In genomic region chr1:153735090-153735420, GRCh38 we compare ENCODE assay signal across 26 cellular contexts. TPM values are rescaled to one million over a fixed set of nuclear protein-coding genes. Genes with fewer than 3 reads are reported as not detected.
DNase-seq lines count a peak whose midpoint lies in the region; TF ChIP-seq lines count a peak whose summit lies in the region.
"Had no signal": no experiment of that assay in that cellular context is flagged by ENCODE, and none has a peak within 500 bp of the region (broad histone marks: within the 10 kb centered on the region; RNA-seq: fewer than 3 reads in every experiment).

No MANE protein-coding gene starts in this region.

- peaks cover under 1 to 10% of the 10 kb centered on the region in 2 donors for H3K36me3 ChIP-seq in ascending aorta
- H3K36me3 ChIP-seq: uterus had no signal

- H3K27me3 Mint-ChIP-seq in nephron (ENCODE audit: low read depth) (no peaks in the 10 kb centered on the region), type B pancreatic cell (no peaks in the 10 kb centered on the region)
- no peaks in the 10 kb centered on the region for H3K27me3 Mint-ChIP-seq in activated naive CD8-positive, alpha-beta T cell treated with anti-CD3 and anti-CD28 coated beads for 36 hours
- H3K27me3 Mint-ChIP-seq: activated CD4-positive, alpha-beta T cell treated with anti-CD3 and anti-CD28 coated beads, Interleukin-2, amount 10 ng/mL, durations not matched to agents 24 days and 14 days; activated naive CD4-positive, alpha-beta T cell treated with anti-CD3 and anti-CD28 coated beads, Interleukin-2, amount 50 U/mL, for 24 hours; CD4-positive, CD25-positive, alpha-beta regulatory T cell; naive B cell had no signal

- no peak overlapping the region for H3K4me3 Mint-ChIP-seq in nephron
- no peak overlapping the region for H3K4me3 Mint-ChIP-seq in type B pancreatic cell
- no peak overlapping the region for H3K4me3 Mint-ChIP-seq in activated naive CD8-positive, alpha-beta T cell treated with anti-CD3 and anti-CD28 coated beads for 36 hours
- H3K4me3 Mint-ChIP-seq: activated CD4-positive, alpha-beta T cell treated with anti-CD3 and anti-CD28 coated beads, Interleukin-2, amount 10 ng/mL, durations not matched to agents 24 days and 14 days; activated naive CD4-positive, alpha-beta T cell treated with anti-CD3 and anti-CD28 coated beads, Interleukin-2, amount 50 U/mL, for 24 hours; CD4-positive, CD25-positive, alpha-beta regulatory T cell; naive B cell; stimulated activated effector memory CD8-positive, alpha-beta T cell treated with anti-CD3 and anti-CD28 coated beads, Interleukin-12 subunit alpha, Interleukin-12 subunit beta, amount 100 ng/mL, for 72 hours had no signal

- H3K36me3 Mint-ChIP-seq in nephron (ENCODE audit: low read depth), result peaks cover 28% of the 10 kb centered on the region
- peaks cover 6% of the 10 kb centered on the region for H3K36me3 Mint-ChIP-seq in type B pancreatic cell
- H3K36me3 Mint-ChIP-seq in activated naive CD8-positive, alpha-beta T cell treated with anti-CD3 and anti-CD28 coated beads for 36 hours, result peaks cover 13% of the 10 kb centered on the region
- H3K36me3 Mint-ChIP-seq: CD4-positive, CD25-positive, alpha-beta regulatory T cell had no signal

- peak overlapping the region; percentile 57 to 64 for H3K27ac ChIP-seq in ascending aorta
- H3K27ac ChIP-seq: epithelial cell of prostate, uterus had no signal

- H3K4me1 ChIP-seq in ascending aorta, result peaks cover 4 to 41% of the 10 kb centered on the region in 2 donors

- H3K27me3 ChIP-seq in ascending aorta, result no peaks in the 10 kb centered on the region
- H3K27me3 ChIP-seq: uterus had no signal

- intact Hi-C loops in ascending aorta (cut with DNase I), result no loop called here

- DNase-seq in NCI-H82 (lab: John Stamatoyannopoulos, UW) (peak; percentile 33), NCI-H82 treated with DMSO at 0.1 percent for 48 hours (lab: John Stamatoyannopoulos, UW; ENCODE audit: unreplicated experiment) (no peak), ascending aorta (ENCODE audit: low spot score in 2 of 2) (no peak), type B pancreatic cell (ENCODE audit: extremely low spot score, unreplicated experiment) (no peak), cerebellar nuclear complex (lab: John Stamatoyannopoulos, UW) (no peak), dermis blood vessel endothelial cell (no peak)
- no peak for DNase-seq in activated naive CD8-positive, alpha-beta T cell treated with anti-CD3 and anti-CD28 coated beads for 36 hours
- DNase-seq: 8988T; activated CD4-positive, alpha-beta T cell treated with anti-CD3 and anti-CD28 coated beads, Interleukin-2, amount 10 ng/mL, durations not matched to agents 24 days and 14 days; activated CD8-positive, alpha-beta memory T cell treated with anti-CD3 and anti-CD28 coated beads for 24 hours; activated T-cell treated with anti-CD3 and anti-CD28 coated beads for 4 hours; anterior cingulate cortex; CD4-positive, CD25-positive, alpha-beta regulatory T cell; effector CD8-positive, alpha-beta T cell; naive B cell; NCI-H1930; SHP77 treated with DMSO at 0.1 percent for 48 hours; uterus had no signal

- H3K4me3 ChIP-seq in ascending aorta, result no peak overlapping the region
- H3K4me3 ChIP-seq: K562, uterus had no signal

- no peak for TF ChIP-seq CTCF in ascending aorta (IDR thresholded peaks at IDR 0.05)
- TF ChIP-seq CTCF in nephron (IDR thresholded peaks at IDR 0.05; ENCODE audit: unreplicated experiment in 3 of 3), result no peak
- TF ChIP-seq CTCF in type B pancreatic cell (conservative IDR thresholded peaks at IDR 0.05), result no peak

- H3K27ac Mint-ChIP-seq in nephron, result peak overlapping the region; percentile 78 to 95 (median 84)
- H3K27ac Mint-ChIP-seq in type B pancreatic cell, result peak overlapping the region; percentile 30
- H3K27ac Mint-ChIP-seq in activated naive CD8-positive, alpha-beta T cell treated with anti-CD3 and anti-CD28 coated beads for 36 hours, result no peak overlapping the region
- H3K27ac Mint-ChIP-seq: activated CD4-positive, alpha-beta T cell treated with anti-CD3 and anti-CD28 coated beads, Interleukin-2, amount 10 ng/mL, durations not matched to agents 24 days and 14 days; activated naive CD4-positive, alpha-beta T cell treated with anti-CD3 and anti-CD28 coated beads, Interleukin-2, amount 50 U/mL, for 24 hours; activated T-helper 2 cell treated with anti-CD3 and anti-CD28 coated beads, Interferon-gamma antibody, Interleukin-2, Interleukin-4, amounts not matched to agents 10 μg/mL and 5 μg/mL and 100 μg/mL, durations not matched to agents 14 hours and 24 hours and 36 hours; stimulated activated effector memory CD8-positive, alpha-beta T cell treated with anti-CD3 and anti-CD28 coated beads, Interleukin-12 subunit alpha, Interleukin-12 subunit beta, amount 100 ng/mL, for 72 hours had no signal

- H3K9me3 Mint-ChIP-seq in nephron (no peaks in the 10 kb centered on the region), type B pancreatic cell (no peaks in the 10 kb centered on the region)
- H3K9me3 Mint-ChIP-seq in activated naive CD8-positive, alpha-beta T cell treated with anti-CD3 and anti-CD28 coated beads for 36 hours, result no peaks in the 10 kb centered on the region
- H3K9me3 Mint-ChIP-seq: activated CD4-positive, alpha-beta T cell treated with anti-CD3 and anti-CD28 coated beads, Interleukin-2, amount 10 ng/mL, durations not matched to agents 24 days and 14 days; activated naive CD4-positive, alpha-beta T cell treated with anti-CD3 and anti-CD28 coated beads, Interleukin-2, amount 50 U/mL, for 24 hours; activated T-helper 2 cell treated with anti-CD3 and anti-CD28 coated beads, Interferon-gamma antibody, Interleukin-2, Interleukin-4, amounts not matched to agents 10 μg/mL and 5 μg/mL and 100 μg/mL, durations not matched to agents 14 hours and 24 hours and 36 hours; CD4-positive, CD25-positive, alpha-beta regulatory T cell; naive B cell; stimulated activated effector memory CD8-positive, alpha-beta T cell treated with anti-CD3 and anti-CD28 coated beads, Interleukin-12 subunit alpha, Interleukin-12 subunit beta, amount 100 ng/mL, for 72 hours had no signal

- peaks cover 22% of the 10 kb centered on the region for H3K4me1 Mint-ChIP-seq in nephron
- H3K4me1 Mint-ChIP-seq in type B pancreatic cell (ENCODE audit: unreplicated experiment), result peaks cover 23% of the 10 kb centered on the region
- H3K4me1 Mint-ChIP-seq in activated naive CD8-positive, alpha-beta T cell treated with anti-CD3 and anti-CD28 coated beads for 36 hours, result peaks cover 20% of the 10 kb centered on the region

- H3K9me3 ChIP-seq in ascending aorta, result no peaks in the 10 kb centered on the region
- H3K9me3 ChIP-seq: uterus had no signal

RNA-seq across cellular contexts. Expression of gene INTS3, which starts 7.2 kb away (rescaled TPM):
- total RNA-seq in ascending aorta (55.9 TPM), type B pancreatic cell (ENCODE audit: low replicate concordance) (70.3 and 90.8 TPM in 2 replicates), dermis blood vessel endothelial cell (31.3 and 42.7 TPM in 2 replicates)
- total RNA-seq in activated naive CD8-positive, alpha-beta T cell treated with anti-CD3 and anti-CD28 coated beads for 36 hours, result 10 to 100 TPM; 47.9 to 48.0 TPM

RNA-seq across cellular contexts. Expression of gene SLC27A3, which starts 40.2 kb away (rescaled TPM):
- total RNA-seq in ascending aorta, result 315 TPM
- total RNA-seq in type B pancreatic cell (ENCODE audit: low replicate concordance), result 20.6 and 22.1 TPM in 2 replicates
- 1 to 10 TPM; 6.4 to 6.9 TPM for total RNA-seq in activated naive CD8-positive, alpha-beta T cell treated with anti-CD3 and anti-CD28 coated beads for 36 hours
- 27.6 and 30.0 TPM in 2 replicates for total RNA-seq in dermis blood vessel endothelial cell

RNA-seq across cellular contexts. Expression of gene NPR1, which starts 56.6 kb away (rescaled TPM):
- total RNA-seq in ascending aorta (187 TPM), type B pancreatic cell (ENCODE audit: low replicate concordance) (2.2 and 2.4 TPM in 2 replicates), dermis blood vessel endothelial cell (54.4 and 56.5 TPM in 2 replicates)
- total RNA-seq in activated naive CD8-positive, alpha-beta T cell treated with anti-CD3 and anti-CD28 coated beads for 36 hours, result under 1 TPM in 1 of 2 experiments, not detected in 1; 0.06 TPM
- total RNA-seq: activated T-helper 2 cell treated with anti-CD3 and anti-CD28 coated beads, Interferon-gamma antibody, Interleukin-2, Interleukin-4, amounts not matched to agents 10 μg/mL and 5 μg/mL and 100 μg/mL, durations not matched to agents 14 hours and 24 hours and 36 hours; CD4-positive, CD25-positive, alpha-beta regulatory T cell; H4; M059J had no signal

Comparison
In these comparisons a context has a peak if more than half of its experiments do, and no peak if none do; other contexts are left out.
1. RNA of gene SLC27A3, which starts 40.2 kb away (total RNA-seq): 315 TPM in ascending aorta (single experiment); 27.6 to 30.0 TPM in dermis blood vessel endothelial cell, 20.6 to 22.1 TPM in type B pancreatic cell and 6.4 to 6.9 TPM in activated naive CD8-positive, alpha-beta T cell treated with anti-CD3 and anti-CD28 coated beads for 36 hours; every median in the first group is over 10 times any median in the second.
2. RNA of gene NPR1, which starts 56.6 kb away (total RNA-seq): 187 TPM in ascending aorta (single experiment) and 54.4 to 56.5 TPM in dermis blood vessel endothelial cell; 2.2 to 2.4 TPM in type B pancreatic cell and 0.06 TPM in activated naive CD8-positive, alpha-beta T cell treated with anti-CD3 and anti-CD28 coated beads for 36 hours; every median in the first group is over 10 times any median in the second.